Comparison of ENCODE assay signal across 6 cellular contexts in genomic region chr12:6871052-6871957, GRCh38. TPM values are rescaled to one million over a fixed set of nuclear protein-coding genes. Genes with fewer than 3 reads are reported as not detected.
DNase-seq lines count a peak whose midpoint lies in the region; ATAC-seq, FAIRE-seq and TF ChIP-seq lines count a peak whose summit lies in the region.

No MANE protein-coding gene starts in this region.

- H4K5ac ChIP-seq in mesendoderm (ENCODE audit: low read length), result no peak overlapping the region

- H3K9me3 Mint-ChIP-seq in activated T-helper 1 cell treated with anti-CD3 and anti-CD28 coated beads, Interleukin-12 subunit alpha, Interleukin-12 subunit beta, Interleukin-2, Interleukin-4 antibody, amounts not matched to agents 30 ng/mL and 10 ng/mL and 1 ng/mL, durations not matched to agents 14 hours and 24 hours and 36 hours, result no peaks in the 10 kb centered on the region

- peaks cover 52% of the 10 kb centered on the region for H3K36me3 Mint-ChIP-seq in activated T-helper 1 cell treated with anti-CD3 and anti-CD28 coated beads, Interleukin-12 subunit alpha, Interleukin-12 subunit beta, Interleukin-2, Interleukin-4 antibody, amounts not matched to agents 30 ng/mL and 10 ng/mL and 1 ng/mL, durations not matched to agents 14 hours and 24 hours and 36 hours (ENCODE audit: low read depth)

- H3K4me3 ChIP-seq in A549, result peak overlapping the region; percentile 77
- peak overlapping the region; percentile 72 for H3K4me3 ChIP-seq in mesendoderm (ENCODE audit: low read length)

- peaks cover 65% of the 10 kb centered on the region for H3K4me1 Mint-ChIP-seq in activated T-helper 1 cell treated with anti-CD3 and anti-CD28 coated beads, Interleukin-12 subunit alpha, Interleukin-12 subunit beta, Interleukin-2, Interleukin-4 antibody, amounts not matched to agents 30 ng/mL and 10 ng/mL and 1 ng/mL, durations not matched to agents 14 hours and 24 hours and 36 hours (ENCODE audit: low read depth)

- H3K9me3 ChIP-seq in A549, result no peaks in the 10 kb centered on the region

- no peak for FAIRE-seq in A549 (lab: Jason Lieb, UNC)

- peak overlapping the region; percentile 86 for H3K27ac Mint-ChIP-seq in activated T-helper 1 cell treated with anti-CD3 and anti-CD28 coated beads, Interleukin-12 subunit alpha, Interleukin-12 subunit beta, Interleukin-2, Interleukin-4 antibody, amounts not matched to agents 30 ng/mL and 10 ng/mL and 1 ng/mL, durations not matched to agents 14 hours and 24 hours and 36 hours

- no peak overlapping the region for H2AK5ac ChIP-seq in mesendoderm (ENCODE audit: low read length)

- H2BK120ac ChIP-seq in mesendoderm (ENCODE audit: low read depth, low read length), result no peak overlapping the region

- no peak overlapping the region for H4K8ac ChIP-seq in mesendoderm (ENCODE audit: low read depth, low read length)

- H2BK5ac ChIP-seq in mesendoderm (ENCODE audit: low read length), result peak overlapping the region; percentile 43

- H3K18ac ChIP-seq in mesendoderm (ENCODE audit: low read length), result no peak overlapping the region

- DNase-seq in A549 (ENCODE audit: low read depth in 1 of 2, low spot score in 1 of 2) (peak; percentile 76 to 82), HT-29 (ENCODE audit: low spot score) (peak; percentile 82), mesendoderm (peak; percentile 53), GM19240 (ENCODE audit: insufficient read length, low spot score) (no peak)
- peak; percentile 32 for DNase-seq in activated T-helper 1 cell treated with anti-CD3 and anti-CD28 coated beads, Interleukin-12 subunit alpha, Interleukin-12 subunit beta, Interleukin-2, Interleukin-4 antibody, amounts not matched to agents 30 ng/mL and 10 ng/mL and 1 ng/mL, durations not matched to agents 14 hours and 24 hours and 36 hours (ENCODE audit: low spot score)

- H3K79me2 ChIP-seq in mesendoderm (ENCODE audit: control insufficient read depth, insufficient read depth, low read length), result peaks cover 19% of the 10 kb centered on the region

- no peak overlapping the region for H3K4ac ChIP-seq in mesendoderm (ENCODE audit: low read depth, low read length)

- ATAC-seq in A549 (peak; percentile 26 to 59), HG03378 (IDR thresholded peaks at IDR 0.05; ENCODE audit: unreplicated experiment) (no peak)

- H3K27ac ChIP-seq in A549 (peak overlapping the region; percentile 93 to 94), mesendoderm (ENCODE audit: low read depth, low read length) (no peak overlapping the region)

- TF ChIP-seq EP300 in A549 (IDR thresholded peaks at IDR 0.05), result no peak

- peaks cover 16% of the 10 kb centered on the region for H3K79me1 ChIP-seq in mesendoderm (ENCODE audit: low read length)

- no peak for TF ChIP-seq CTCF in A549 (IDR thresholded peaks at IDR 0.05)

- no peaks in the 10 kb centered on the region for H3K27me3 ChIP-seq in mesendoderm (ENCODE audit: insufficient read depth, low read length, poor library complexity)

- no peaks in the 10 kb centered on the region for H3K27me3 Mint-ChIP-seq in activated T-helper 1 cell treated with anti-CD3 and anti-CD28 coated beads, Interleukin-12 subunit alpha, Interleukin-12 subunit beta, Interleukin-2, Interleukin-4 antibody, amounts not matched to agents 30 ng/mL and 10 ng/mL and 1 ng/mL, durations not matched to agents 14 hours and 24 hours and 36 hours (ENCODE audit: insufficient read depth)

- H2BK15ac ChIP-seq in mesendoderm (replicated peaks; ENCODE audit: low read depth), result no peak overlapping the region

- 42% methylated on average over 8 of the region's 12 CpGs for WGBS in A549 (ENCODE audit: missing lambda C conversion rate)
- WGBS in mesendoderm (ENCODE audit: extremely low coverage, insufficient coverage, low lambda C conversion rate), result no CpG with 5 or more reads among the region's 12 CpGs

- peak overlapping the region; percentile 100 for H3K4me2 ChIP-seq in A549
- H3K4me2 ChIP-seq in mesendoderm (ENCODE audit: low read length), result peak overlapping the region; percentile 55

- CTCF ChIA-PET in A549 (lab: Yijun Ruan, JAX), result interaction anchor here (0.5 to 17.9 kb wide), 21 partner anchors 8 to 416 kb away, joined by 3 to 399 read pairs (median 15); partner anchors contain the start of genes ATN1, C12orf57, CDCA3 and ENO2

- peaks cover 6% of the 10 kb centered on the region for H3K36me3 ChIP-seq in mesendoderm (ENCODE audit: control insufficient read depth, insufficient read depth, low read length)

- POLR2A ChIA-PET in A549 (lab: Yijun Ruan, JAX), result interaction anchor here (0.9 to 6.0 kb wide), 3 partner anchors 21 to 90 kb away, joined by 3 to 105 read pairs (median 30); partner anchors contain the start of genes C12orf57 and RNU7-1

- H3K4me1 ChIP-seq in A549 (peaks cover 50% of the 10 kb centered on the region), mesendoderm (ENCODE audit: control insufficient read depth, low read depth, low read length) (peaks cover 5% of the 10 kb centered on the region)

- H3K9ac ChIP-seq in mesendoderm (ENCODE audit: low read length), result peak overlapping the region; percentile 98

- peak; percentile 65 for TF ChIP-seq POLR2A in A549 (IDR thresholded peaks at IDR 0.05; ENCODE audit: low read length)

- TF ChIP-seq RAD21 in A549 (conservative IDR thresholded peaks at IDR 0.05 in 1 of 2, IDR thresholded peaks at IDR 0.05 in 1 of 2), result no peak

- H3K56ac ChIP-seq in mesendoderm (ENCODE audit: low read length), result peak overlapping the region; percentile 94

- H3K4me3 Mint-ChIP-seq in activated T-helper 1 cell treated with anti-CD3 and anti-CD28 coated beads, Interleukin-12 subunit alpha, Interleukin-12 subunit beta, Interleukin-2, Interleukin-4 antibody, amounts not matched to agents 30 ng/mL and 10 ng/mL and 1 ng/mL, durations not matched to agents 14 hours and 24 hours and 36 hours, result peak overlapping the region; percentile 96

- no peak overlapping the region for H3K23ac ChIP-seq in mesendoderm (ENCODE audit: low read length)

- intact Hi-C loops in activated T-helper 1 cell treated with anti-CD3 and anti-CD28 coated beads, Interleukin-12 subunit alpha, Interleukin-12 subunit beta, Interleukin-2, Interleukin-4 antibody, amounts not matched to agents 30 ng/mL and 10 ng/mL and 1 ng/mL, durations not matched to agents 14 hours and 24 hours and 36 hours (cut with micrococcal nuclease), result loop anchor here (5.0 kb wide), 2 partner anchors 236 to 379 kb away; partner anchors contain the start of genes C1RL, MRPL51 and NCAPD2

RNA-seq across cellular contexts. Expression of gene SPSB2, which starts 1.8 kb away (rescaled TPM):
- polyA plus RNA-seq in A549 (2011; rRNA removed) (15.3 and 16.8 TPM in 2 replicates), A549 (2017; fragmentation: RNase III; extraction: RNeasy Plus Mini Kit Qiagen cat#74134 plus additional on column Dnase treatment) (20.8 to 22.1 TPM (median 21.8 TPM) in 3 replicates)
- polyA plus RNA-seq in A549 (2012; cell fraction: cytosol; rRNA removed), result 42.8 and 51.9 TPM in 2 replicates
- polyA plus RNA-seq in A549 (2012; cell fraction: nucleus; rRNA removed), result 44.4 and 50.4 TPM in 2 replicates
- 8.9 and 9.8 TPM in 2 replicates for polyA minus RNA-seq in A549 (2011; rRNA and poly(A)+ RNA removed)
- total RNA-seq in HT-29 (2014; rRNA removed; shearing (Covaris generic)), result 20.2 and 21.0 TPM in 2 replicates
- total RNA-seq in activated T-helper 1 cell treated with anti-CD3 and anti-CD28 coated beads, Interleukin-12 subunit alpha, Interleukin-12 subunit beta, Interleukin-2, Interleukin-4 antibody, amounts not matched to agents 30 ng/mL and 10 ng/mL and 1 ng/mL, durations not matched to agents 14 hours and 24 hours and 36 hours, result 3.4 and 4.7 TPM in 2 replicates
- polyA plus RNA-seq in mesendoderm (2013, experiment 1 of 2), result 6.0 TPM
- 5.3 TPM for polyA plus RNA-seq in mesendoderm (2013, experiment 2 of 2)

RNA-seq across cellular contexts. Expression of gene TPI1, which starts 4.0 kb away (rescaled TPM):
- 1,913 and 2,511 TPM in 2 replicates for polyA plus RNA-seq in A549 (2011; rRNA removed)
- 2,740 and 2,946 TPM in 2 replicates for polyA plus RNA-seq in A549 (2012; cell fraction: cytosol; rRNA removed)
- polyA plus RNA-seq in A549 (2012; cell fraction: nucleus; rRNA removed), result 1,813 and 1,843 TPM in 2 replicates
- 1,221 to 1,293 TPM (median 1,253 TPM) in 3 replicates for polyA plus RNA-seq in A549 (2017; fragmentation: RNase III; extraction: RNeasy Plus Mini Kit Qiagen cat#74134 plus additional on column Dnase treatment)
- 2,693 and 3,241 TPM in 2 replicates for polyA minus RNA-seq in A549 (2011; rRNA and poly(A)+ RNA removed)
- 1,358 and 1,438 TPM in 2 replicates for total RNA-seq in HT-29 (2014; rRNA removed; shearing (Covaris generic))
- 1,427 and 1,438 TPM in 2 replicates for total RNA-seq in activated T-helper 1 cell treated with anti-CD3 and anti-CD28 coated beads, Interleukin-12 subunit alpha, Interleukin-12 subunit beta, Interleukin-2, Interleukin-4 antibody, amounts not matched to agents 30 ng/mL and 10 ng/mL and 1 ng/mL, durations not matched to agents 14 hours and 24 hours and 36 hours
- polyA plus RNA-seq in mesendoderm (2013, experiment 1 of 2), result 727 TPM
- polyA plus RNA-seq in mesendoderm (2013, experiment 2 of 2), result 759 TPM

RNA-seq across cellular contexts. Expression of gene USP5, which starts 19.4 kb away (rescaled TPM):
- polyA plus RNA-seq in A549 (2011; rRNA removed) (58.6 and 64.5 TPM in 2 replicates), A549 (2017; fragmentation: RNase III; extraction: RNeasy Plus Mini Kit Qiagen cat#74134 plus additional on column Dnase treatment) (75.3 to 78.2 TPM (median 76.9 TPM) in 3 replicates)
- 101 and 110 TPM in 2 replicates for polyA plus RNA-seq in A549 (2012; cell fraction: cytosol; rRNA removed)
- polyA plus RNA-seq in A549 (2012; cell fraction: nucleus; rRNA removed), result 224 and 245 TPM in 2 replicates
- 155 and 161 TPM in 2 replicates for polyA minus RNA-seq in A549 (2011; rRNA and poly(A)+ RNA removed)
- total RNA-seq in HT-29 (2014; rRNA removed; shearing (Covaris generic)), result 122 and 136 TPM in 2 replicates
- total RNA-seq in activated T-helper 1 cell treated with anti-CD3 and anti-CD28 coated beads, Interleukin-12 subunit alpha, Interleukin-12 subunit beta, Interleukin-2, Interleukin-4 antibody, amounts not matched to agents 30 ng/mL and 10 ng/mL and 1 ng/mL, durations not matched to agents 14 hours and 24 hours and 36 hours, result 116 and 127 TPM in 2 replicates
- polyA plus RNA-seq in mesendoderm (2013, experiment 1 of 2), result 86.8 TPM
- 87.0 TPM for polyA plus RNA-seq in mesendoderm (2013, experiment 2 of 2)

RNA-seq across cellular contexts. Expression of gene CDCA3, which starts 20.2 kb away (rescaled TPM):
- polyA plus RNA-seq in A549 (2011; rRNA removed) (51.5 and 57.5 TPM in 2 replicates), A549 (2017; fragmentation: RNase III; extraction: RNeasy Plus Mini Kit Qiagen cat#74134 plus additional on column Dnase treatment) (79.6 to 92.0 TPM (median 80.2 TPM) in 3 replicates)
- polyA plus RNA-seq in A549 (2012; cell fraction: cytosol; rRNA removed), result 126 and 149 TPM in 2 replicates
- polyA plus RNA-seq in A549 (2012; cell fraction: nucleus; rRNA removed), result 334 and 410 TPM in 2 replicates
- 39.1 and 46.1 TPM in 2 replicates for polyA minus RNA-seq in A549 (2011; rRNA and poly(A)+ RNA removed)
- total RNA-seq in HT-29 (2014; rRNA removed; shearing (Covaris generic)), result 95.5 and 126 TPM in 2 replicates
- 27.2 and 32.5 TPM in 2 replicates for total RNA-seq in activated T-helper 1 cell treated with anti-CD3 and anti-CD28 coated beads, Interleukin-12 subunit alpha, Interleukin-12 subunit beta, Interleukin-2, Interleukin-4 antibody, amounts not matched to agents 30 ng/mL and 10 ng/mL and 1 ng/mL, durations not matched to agents 14 hours and 24 hours and 36 hours
- 80.7 TPM for polyA plus RNA-seq in mesendoderm (2013, experiment 1 of 2)
- polyA plus RNA-seq in mesendoderm (2013, experiment 2 of 2), result 79.7 TPM

RNA-seq across cellular contexts. Expression of gene GNB3, which starts 30.6 kb away (rescaled TPM):
- polyA plus RNA-seq in A549 (2011; rRNA removed) (0.94 and 1.1 TPM in 2 replicates), A549 (2017; fragmentation: RNase III; extraction: RNeasy Plus Mini Kit Qiagen cat#74134 plus additional on column Dnase treatment) (2.3 to 3.7 TPM (median 2.7 TPM) in 3 replicates)
- 3.0 and 3.2 TPM in 2 replicates for polyA plus RNA-seq in A549 (2012; cell fraction: cytosol; rRNA removed)
- polyA plus RNA-seq in A549 (2012; cell fraction: nucleus; rRNA removed), result 23.6 and 24.8 TPM in 2 replicates
- 0.54 and 1.2 TPM in 2 replicates for polyA minus RNA-seq in A549 (2011; rRNA and poly(A)+ RNA removed)
- total RNA-seq in HT-29 (2014; rRNA removed; shearing (Covaris generic)), result 0.97 TPM in 1 of 2 replicates, not detected in the other
- total RNA-seq in activated T-helper 1 cell treated with anti-CD3 and anti-CD28 coated beads, Interleukin-12 subunit alpha, Interleukin-12 subunit beta, Interleukin-2, Interleukin-4 antibody, amounts not matched to agents 30 ng/mL and 10 ng/mL and 1 ng/mL, durations not matched to agents 14 hours and 24 hours and 36 hours, result 1.6 and 1.7 TPM in 2 replicates
- polyA plus RNA-seq in mesendoderm (2013, experiment 1 of 2), result 1.5 TPM
- 2.0 TPM for polyA plus RNA-seq in mesendoderm (2013, experiment 2 of 2)
